1 cellular context compared by ENCODE assay signal in genomic region chr11:65134240-65134951, GRCh38.
TF ChIP-seq lines count a peak whose summit lies in the region.

TSS of gene SYVN1 (minus strand) at chr11:65134519. CDS start at chr11:65133601, 918 bp downstream.

TF ChIP-seq in HepG2, 621 proteins besides CTCF, POLR2A, EP300 and RAD21 (continued from another document and continues in another):
- TF ChIP-seq, protein P1, sequence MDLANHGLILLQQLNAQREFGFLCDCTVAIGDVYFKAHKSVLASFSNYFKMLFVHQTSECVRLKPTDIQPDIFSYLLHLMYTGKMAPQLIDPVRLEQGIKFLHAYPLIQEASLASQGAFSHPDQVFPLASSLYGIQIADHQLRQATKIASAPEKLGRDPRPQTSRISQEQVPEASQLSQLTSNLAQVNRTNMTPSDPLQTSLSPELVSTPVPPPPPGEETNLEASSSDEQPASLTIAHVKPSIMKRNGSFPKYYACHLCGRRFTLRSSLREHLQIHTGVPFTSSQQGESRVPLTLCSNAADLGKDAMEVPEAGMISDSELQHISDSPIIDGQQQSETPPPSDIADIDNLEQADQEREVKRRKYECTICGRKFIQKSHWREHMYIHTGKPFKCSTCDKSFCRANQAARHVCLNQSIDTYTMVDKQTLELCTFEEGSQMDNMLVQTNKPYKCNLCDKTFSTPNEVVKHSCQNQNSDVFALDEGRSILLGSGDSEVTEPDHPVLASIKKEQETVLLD (CRISPR knock-in tag; IDR thresholded peaks at IDR 0.05; ENCODE audit: low read depth): peak; percentile 90
- TF ChIP-seq ZKSCAN8 (CRISPR knock-in tag; IDR thresholded peaks at IDR 0.05; ENCODE audit: borderline replicate concordance) (no peak), ASH2L (IDR thresholded peaks at IDR 0.05; ENCODE audit: insufficient read length, low read depth, low read length) (peak; percentile 88), ZNF18 (CRISPR knock-in tag; IDR thresholded peaks at IDR 0.05; ENCODE audit: insufficient replicate concordance) (no peak), CERS6 (CRISPR knock-in tag; IDR thresholded peaks at IDR 0.05) (0 out of 2 replicates have a peak, but pooled peaks have one; percentile 14), NCOA2 (CRISPR knock-in tag; IDR thresholded peaks at IDR 0.05) (no peak; the same call in 1 of the 2 replicates), HNRNPL (IDR thresholded peaks at IDR 0.05; ENCODE audit: low read depth, low read length) (0 out of 2 replicates have a peak, but pooled peaks have one; percentile 40), GPN1 (CRISPR knock-in tag; IDR thresholded peaks at IDR 0.05; ENCODE audit: borderline replicate concordance) (no peak), NBN (conservative IDR thresholded peaks at IDR 0.05) (no peak), MEIS2 (CRISPR knock-in tag; IDR thresholded peaks at IDR 0.05) (peak; percentile 35), ZNF703 (CRISPR knock-in tag; IDR thresholded peaks at IDR 0.05; ENCODE audit: borderline replicate concordance) (no peak), MED13 (CRISPR knock-in tag; IDR thresholded peaks at IDR 0.05) (no peak; the same call in 1 of the 2 replicates), CCAR2 (optimal IDR thresholded peaks at IDR 0.05; ENCODE audit: low read depth, low read length) (no peak), MBD4 (IDR thresholded peaks at IDR 0.05; ENCODE audit: borderline replicate concordance, low read length) (no peak), TCF12 (IDR thresholded peaks at IDR 0.05) (no peak), TCF12 (CRISPR knock-in tag; IDR thresholded peaks at IDR 0.05) (no peak), PHB2 (IDR thresholded peaks at IDR 0.05; ENCODE audit: partially characterized antibody) (no peak), ZNF343 (CRISPR knock-in tag; IDR thresholded peaks at IDR 0.05) (no peak), KLF9 (CRISPR knock-in tag; IDR thresholded peaks at IDR 0.05; ENCODE audit: low read depth) (no peak), ZNF496 (CRISPR knock-in tag; IDR thresholded peaks at IDR 0.05; ENCODE audit: insufficient replicate concordance) (no peak), ZNF225 (CRISPR knock-in tag; IDR thresholded peaks at IDR 0.05) (no peak; the same call in 1 of the 2 replicates), SUZ12 (IDR thresholded peaks at IDR 0.05; ENCODE audit: low read depth, low read length) (no peak), ZHX2 (IDR thresholded peaks at IDR 0.05; ENCODE audit: low read depth) (peak; percentile 66; the same call in 1 of the 2 replicates), ZHX2 (CRISPR knock-in tag; IDR thresholded peaks at IDR 0.05; ENCODE audit: borderline replicate concordance) (0 out of 2 replicates have a peak, but pooled peaks have one; percentile 21), ZNF431 (CRISPR knock-in tag; IDR thresholded peaks at IDR 0.05; ENCODE audit: borderline replicate concordance, low read depth) (0 out of 2 replicates have a peak, but pooled peaks have one; percentile 20), ZNF160 (CRISPR knock-in tag; IDR thresholded peaks at IDR 0.05) (peak; percentile 67; the same call in 1 of the 2 replicates), ZBTB44 (CRISPR knock-in tag; IDR thresholded peaks at IDR 0.05) (0 out of 2 replicates have a peak, but pooled peaks have one; percentile 71), ONECUT2 (CRISPR knock-in tag; IDR thresholded peaks at IDR 0.05) (0 out of 2 replicates have a peak, but pooled peaks have one; percentile 27), PHF21A (CRISPR knock-in tag; IDR thresholded peaks at IDR 0.05) (no peak; the same call in 1 of the 2 replicates), CREBL2 (CRISPR knock-in tag; IDR thresholded peaks at IDR 0.05; ENCODE audit: borderline replicate concordance) (peak; percentile 74; the same call in 1 of the 2 replicates), ARNT (IDR thresholded peaks at IDR 0.05) (no peak), ZBTB21 (CRISPR knock-in tag; IDR thresholded peaks at IDR 0.05) (no peak), ZNF652 (CRISPR knock-in tag; IDR thresholded peaks at IDR 0.05; ENCODE audit: borderline replicate concordance, low read depth) (no peak; the same call in 1 of the 2 replicates), ZFYVE20 (CRISPR knock-in tag; IDR thresholded peaks at IDR 0.05; ENCODE audit: borderline replicate concordance, low read depth) (no peak)
- TF ChIP-seq, protein P2, sequence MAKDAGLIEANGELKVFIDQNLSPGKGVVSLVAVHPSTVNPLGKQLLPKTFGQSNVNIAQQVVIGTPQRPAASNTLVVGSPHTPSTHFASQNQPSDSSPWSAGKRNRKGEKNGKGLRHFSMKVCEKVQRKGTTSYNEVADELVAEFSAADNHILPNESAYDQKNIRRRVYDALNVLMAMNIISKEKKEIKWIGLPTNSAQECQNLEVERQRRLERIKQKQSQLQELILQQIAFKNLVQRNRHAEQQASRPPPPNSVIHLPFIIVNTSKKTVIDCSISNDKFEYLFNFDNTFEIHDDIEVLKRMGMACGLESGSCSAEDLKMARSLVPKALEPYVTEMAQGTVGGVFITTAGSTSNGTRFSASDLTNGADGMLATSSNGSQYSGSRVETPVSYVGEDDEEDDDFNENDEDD (CRISPR knock-in tag; IDR thresholded peaks at IDR 0.05; ENCODE audit: borderline replicate concordance): peak; percentile 46; the same call in 1 of the 2 replicates
- TF ChIP-seq, protein P3, sequence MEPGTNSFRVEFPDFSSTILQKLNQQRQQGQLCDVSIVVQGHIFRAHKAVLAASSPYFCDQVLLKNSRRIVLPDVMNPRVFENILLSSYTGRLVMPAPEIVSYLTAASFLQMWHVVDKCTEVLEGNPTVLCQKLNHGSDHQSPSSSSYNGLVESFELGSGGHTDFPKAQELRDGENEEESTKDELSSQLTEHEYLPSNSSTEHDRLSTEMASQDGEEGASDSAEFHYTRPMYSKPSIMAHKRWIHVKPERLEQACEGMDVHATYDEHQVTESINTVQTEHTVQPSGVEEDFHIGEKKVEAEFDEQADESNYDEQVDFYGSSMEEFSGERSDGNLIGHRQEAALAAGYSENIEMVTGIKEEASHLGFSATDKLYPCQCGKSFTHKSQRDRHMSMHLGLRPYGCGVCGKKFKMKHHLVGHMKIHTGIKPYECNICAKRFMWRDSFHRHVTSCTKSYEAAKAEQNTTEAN (CRISPR knock-in tag; conservative IDR thresholded peaks at IDR 0.05): no peak; the same call in 1 of the 2 replicates
- TF ChIP-seq, protein P4, sequence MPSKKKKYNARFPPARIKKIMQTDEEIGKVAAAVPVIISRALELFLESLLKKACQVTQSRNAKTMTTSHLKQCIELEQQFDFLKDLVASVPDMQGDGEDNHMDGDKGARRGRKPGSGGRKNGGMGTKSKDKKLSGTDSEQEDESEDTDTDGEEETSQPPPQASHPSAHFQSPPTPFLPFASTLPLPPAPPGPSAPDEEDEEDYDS (CRISPR knock-in tag; IDR thresholded peaks at IDR 0.05): peak; percentile 77
- TF ChIP-seq, protein P5, sequence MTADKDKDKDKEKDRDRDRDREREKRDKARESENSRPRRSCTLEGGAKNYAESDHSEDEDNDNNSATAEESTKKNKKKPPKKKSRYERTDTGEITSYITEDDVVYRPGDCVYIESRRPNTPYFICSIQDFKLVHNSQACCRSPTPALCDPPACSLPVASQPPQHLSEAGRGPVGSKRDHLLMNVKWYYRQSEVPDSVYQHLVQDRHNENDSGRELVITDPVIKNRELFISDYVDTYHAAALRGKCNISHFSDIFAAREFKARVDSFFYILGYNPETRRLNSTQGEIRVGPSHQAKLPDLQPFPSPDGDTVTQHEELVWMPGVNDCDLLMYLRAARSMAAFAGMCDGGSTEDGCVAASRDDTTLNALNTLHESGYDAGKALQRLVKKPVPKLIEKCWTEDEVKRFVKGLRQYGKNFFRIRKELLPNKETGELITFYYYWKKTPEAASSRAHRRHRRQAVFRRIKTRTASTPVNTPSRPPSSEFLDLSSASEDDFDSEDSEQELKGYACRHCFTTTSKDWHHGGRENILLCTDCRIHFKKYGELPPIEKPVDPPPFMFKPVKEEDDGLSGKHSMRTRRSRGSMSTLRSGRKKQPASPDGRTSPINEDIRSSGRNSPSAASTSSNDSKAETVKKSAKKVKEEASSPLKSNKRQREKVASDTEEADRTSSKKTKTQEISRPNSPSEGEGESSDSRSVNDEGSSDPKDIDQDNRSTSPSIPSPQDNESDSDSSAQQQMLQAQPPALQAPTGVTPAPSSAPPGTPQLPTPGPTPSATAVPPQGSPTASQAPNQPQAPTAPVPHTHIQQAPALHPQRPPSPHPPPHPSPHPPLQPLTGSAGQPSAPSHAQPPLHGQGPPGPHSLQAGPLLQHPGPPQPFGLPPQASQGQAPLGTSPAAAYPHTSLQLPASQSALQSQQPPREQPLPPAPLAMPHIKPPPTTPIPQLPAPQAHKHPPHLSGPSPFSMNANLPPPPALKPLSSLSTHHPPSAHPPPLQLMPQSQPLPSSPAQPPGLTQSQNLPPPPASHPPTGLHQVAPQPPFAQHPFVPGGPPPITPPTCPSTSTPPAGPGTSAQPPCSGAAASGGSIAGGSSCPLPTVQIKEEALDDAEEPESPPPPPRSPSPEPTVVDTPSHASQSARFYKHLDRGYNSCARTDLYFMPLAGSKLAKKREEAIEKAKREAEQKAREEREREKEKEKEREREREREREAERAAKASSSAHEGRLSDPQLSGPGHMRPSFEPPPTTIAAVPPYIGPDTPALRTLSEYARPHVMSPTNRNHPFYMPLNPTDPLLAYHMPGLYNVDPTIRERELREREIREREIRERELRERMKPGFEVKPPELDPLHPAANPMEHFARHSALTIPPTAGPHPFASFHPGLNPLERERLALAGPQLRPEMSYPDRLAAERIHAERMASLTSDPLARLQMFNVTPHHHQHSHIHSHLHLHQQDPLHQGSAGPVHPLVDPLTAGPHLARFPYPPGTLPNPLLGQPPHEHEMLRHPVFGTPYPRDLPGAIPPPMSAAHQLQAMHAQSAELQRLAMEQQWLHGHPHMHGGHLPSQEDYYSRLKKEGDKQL (CRISPR knock-in tag; IDR thresholded peaks at IDR 0.05; ENCODE audit: low read depth): no peak
- TF ChIP-seq, protein P6, sequence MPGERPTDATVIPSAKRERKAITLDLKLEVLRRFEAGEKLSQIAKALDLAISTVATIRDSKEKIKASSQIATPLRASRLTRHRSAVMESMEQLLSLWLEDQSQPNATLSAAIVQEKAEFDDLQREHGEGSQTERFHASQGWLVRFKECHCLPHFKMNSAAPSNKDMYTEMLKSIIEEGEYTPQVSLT (CRISPR knock-in tag; IDR thresholded peaks at IDR 0.05; ENCODE audit: borderline replicate concordance, low read depth): no peak
